ENCODE assay signal across 1 cellular context in the genomic region with DNA sequence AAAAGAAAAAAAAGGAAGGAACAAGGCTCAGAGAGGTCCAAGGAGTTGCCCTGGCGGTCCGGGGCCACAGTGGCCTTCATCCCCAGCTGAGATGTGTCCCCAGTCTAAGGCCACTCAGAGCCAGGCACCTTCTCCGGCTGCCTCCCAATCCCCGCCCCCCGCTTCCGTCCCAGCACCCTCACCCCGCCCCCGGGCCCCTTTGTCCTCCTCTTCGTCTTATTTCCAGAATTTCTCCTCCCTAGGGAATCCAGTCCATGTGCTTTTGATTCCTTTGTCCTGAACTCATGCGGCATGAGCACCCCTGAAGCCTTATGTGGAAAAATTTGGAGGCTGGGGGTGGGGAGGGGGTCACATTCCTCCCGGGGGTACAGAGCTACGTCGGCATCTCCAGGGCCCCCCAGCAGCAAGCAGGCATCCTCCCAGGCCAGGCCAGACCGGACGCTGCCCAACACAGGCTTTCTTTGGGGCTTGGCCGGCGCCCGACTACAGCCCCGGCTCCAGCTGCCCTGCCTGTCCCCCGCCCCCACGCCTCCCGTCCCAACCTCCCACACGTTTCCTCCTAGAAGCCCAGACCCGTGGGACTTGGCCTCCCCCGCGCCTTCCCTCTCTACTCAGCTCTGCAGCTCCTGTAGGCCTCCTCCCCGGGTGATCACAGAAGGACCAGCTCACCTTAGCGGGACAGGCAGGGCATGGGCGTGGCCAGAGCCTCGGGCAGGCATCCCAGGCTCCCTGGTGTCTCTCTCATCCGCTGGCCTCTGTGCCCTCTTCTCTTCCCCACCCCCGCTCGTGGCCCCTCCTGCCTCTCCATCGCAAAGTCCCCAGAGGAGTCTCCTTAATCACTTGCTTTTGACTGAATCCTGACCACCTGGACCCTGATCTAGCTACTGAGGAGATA.
TF ChIP-seq lines count a peak whose summit lies in the region.

No MANE protein-coding gene starts in this region.

TF ChIP-seq in HepG2, 621 proteins besides CTCF, POLR2A, EP300 and RAD21 (continued from another document):
- TF ChIP-seq, protein P1, sequence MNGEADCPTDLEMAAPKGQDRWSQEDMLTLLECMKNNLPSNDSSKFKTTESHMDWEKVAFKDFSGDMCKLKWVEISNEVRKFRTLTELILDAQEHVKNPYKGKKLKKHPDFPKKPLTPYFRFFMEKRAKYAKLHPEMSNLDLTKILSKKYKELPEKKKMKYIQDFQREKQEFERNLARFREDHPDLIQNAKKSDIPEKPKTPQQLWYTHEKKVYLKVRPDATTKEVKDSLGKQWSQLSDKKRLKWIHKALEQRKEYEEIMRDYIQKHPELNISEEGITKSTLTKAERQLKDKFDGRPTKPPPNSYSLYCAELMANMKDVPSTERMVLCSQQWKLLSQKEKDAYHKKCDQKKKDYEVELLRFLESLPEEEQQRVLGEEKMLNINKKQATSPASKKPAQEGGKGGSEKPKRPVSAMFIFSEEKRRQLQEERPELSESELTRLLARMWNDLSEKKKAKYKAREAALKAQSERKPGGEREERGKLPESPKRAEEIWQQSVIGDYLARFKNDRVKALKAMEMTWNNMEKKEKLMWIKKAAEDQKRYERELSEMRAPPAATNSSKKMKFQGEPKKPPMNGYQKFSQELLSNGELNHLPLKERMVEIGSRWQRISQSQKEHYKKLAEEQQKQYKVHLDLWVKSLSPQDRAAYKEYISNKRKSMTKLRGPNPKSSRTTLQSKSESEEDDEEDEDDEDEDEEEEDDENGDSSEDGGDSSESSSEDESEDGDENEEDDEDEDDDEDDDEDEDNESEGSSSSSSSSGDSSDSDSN (CRISPR knock-in tag; IDR thresholded peaks at IDR 0.05): 0 out of 2 replicates have a peak, but pooled peaks have one; percentile 17
